8 cellular contexts compared by ENCODE assay signal in the genomic region with DNA sequence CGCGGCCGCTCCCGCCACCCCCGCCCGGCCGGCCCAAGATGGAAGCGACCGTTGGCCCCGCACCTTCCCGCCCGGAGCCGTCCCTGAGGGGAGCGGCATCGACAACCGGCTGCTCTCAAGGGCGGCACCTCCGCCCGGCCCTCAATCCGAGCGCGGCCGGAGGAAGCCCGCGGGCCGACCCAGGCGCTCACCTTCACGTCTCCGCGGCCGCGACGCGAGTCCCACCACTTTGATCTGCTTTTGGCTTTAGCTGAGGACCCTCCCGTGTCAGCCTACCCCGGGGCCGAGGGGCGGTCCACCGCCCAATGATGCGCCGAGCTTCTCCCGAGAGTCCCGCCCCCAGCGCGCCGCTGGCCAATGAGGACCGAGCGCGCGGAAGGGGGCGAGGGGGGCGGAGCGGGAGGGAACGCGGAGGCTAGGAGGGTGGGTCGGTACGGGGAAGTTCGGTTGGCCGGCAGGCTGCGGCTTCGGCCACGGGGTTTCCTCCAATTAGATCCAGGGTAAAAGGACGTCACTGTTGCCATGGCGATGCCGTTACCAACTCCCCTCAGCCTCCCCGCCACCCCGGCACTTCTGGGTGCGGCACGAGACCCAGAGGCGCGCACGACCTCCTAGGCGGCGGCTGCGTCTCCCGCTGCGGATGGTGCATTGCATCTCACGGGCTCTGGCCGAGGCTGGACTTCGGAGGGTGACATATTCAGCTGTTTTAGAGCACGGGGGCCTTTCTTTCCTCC. TPM values are rescaled to one million over a fixed set of nuclear protein-coding genes. Genes with fewer than 3 reads are reported as not detected.
A peak's percentile ranks its signal among the peaks of the same experiment; 100 is the strongest.
DNase-seq lines count a peak whose midpoint lies in the region; ATAC-seq and TF ChIP-seq lines count a peak whose summit lies in the region.

A gene (minus strand): TSS at position 248 of the 734 bp plus-strand sequence. CDS start 545 bp downstream, outside the sequence.

- H3K27me3 ChIP-seq in KMS-11 (ENCODE audit: insufficient read depth, low read depth) (no peaks in the 10 kb centered on the region), Peyer's patch (no peaks in the 10 kb centered on the region), muscle layer of colon (ENCODE audit: control insufficient read depth in 1 of 2, insufficient read depth in 2 of 2, low read length in 2 of 2) (no peaks in the 10 kb centered on the region)

- peak within 1 kb of the TSS; percentile 97 for H3K4me2 ChIP-seq in KMS-11

- peak; percentile 95 for ATAC-seq in GM21737 (IDR thresholded peaks at IDR 0.05; ENCODE audit: unreplicated experiment)
- peak; percentile 97 for ATAC-seq in esophagus mucosa

- H3K9ac ChIP-seq in KMS-11: peak within 1 kb of the TSS; percentile 83
- peak within 1 kb of the TSS; percentile 52 for H3K9ac ChIP-seq in muscle layer of colon (ENCODE audit: low read length)

- peak within 1 kb of the TSS; percentile 79 for H2AFZ ChIP-seq in KMS-11 (ENCODE audit: low read depth)

- no peaks in the 10 kb centered on the region for H3K9me3 ChIP-seq in Peyer's patch
- no peaks in the 10 kb centered on the region for H3K9me3 ChIP-seq in muscle layer of colon (ENCODE audit: low read length)

- H3K36me3 ChIP-seq in KMS-11 (ENCODE audit: insufficient read depth): peaks cover 9% of the 10 kb centered on the region; the same call in 1 of the 2 replicates
- no peaks in the 10 kb centered on the region for H3K36me3 ChIP-seq in Peyer's patch
- H3K36me3 ChIP-seq in muscle layer of colon (ENCODE audit: insufficient read depth, low read length): peaks cover 11% of the 10 kb centered on the region

- peaks cover 44% of the 10 kb centered on the region for H3K79me2 ChIP-seq in KMS-11 (ENCODE audit: insufficient read depth, low read depth)

- H3K27ac ChIP-seq in KMS-11 (peak within 1 kb of the TSS; percentile 80), Peyer's patch (peak within 1 kb of the TSS; percentile 91 to 97 (median 96)), muscle layer of colon (ENCODE audit: low read depth, low read length) (peak within 1 kb of the TSS; percentile 91)

- DNase-seq in DMS53 treated with DMSO at 0.1 percent for 48 hours (lab: John Stamatoyannopoulos, UW; ENCODE audit: unreplicated experiment) (peak; percentile 89), Peyer's patch (peak; percentile 97 to 100 (median 99))
- DNase-seq in activated T-cell treated with anti-CD3 and anti-CD28 coated beads, Interleukin-2, amount 50 U/mL, for 48 hours: peak; percentile 98
- DNase-seq in stimulated activated CD8-positive, alpha-beta memory T cell treated with anti-CD3 and anti-CD28 coated beads, Interleukin-7, amount 100 ng/mL, for 24 hours (ENCODE audit: low read depth): peak; percentile 93

- TF ChIP-seq POLR2A in Peyer's patch (IDR thresholded peaks at IDR 0.05): peak; percentile 89 to 91

- peaks cover 40% of the 10 kb centered on the region for H4K20me1 ChIP-seq in KMS-11 (ENCODE audit: insufficient read depth)

- H3K4me3 ChIP-seq in KMS-11 (IDR thresholded peaks at IDR 0.05; ENCODE audit: insufficient read depth, low read depth, low read length): peak within 1 kb of the TSS; percentile 57
- peak within 1 kb of the TSS; percentile 77 to 97 (median 87) for H3K4me3 ChIP-seq in Peyer's patch
- peak within 1 kb of the TSS; percentile 79 to 88 for H3K4me3 ChIP-seq in muscle layer of colon (ENCODE audit: low read depth in 1 of 2, low read length in 2 of 2)

- H3K4me1 ChIP-seq in KMS-11 (ENCODE audit: low read depth, poor library complexity, severe bottlenecking) (peaks cover 43% of the 10 kb centered on the region), Peyer's patch (peaks cover 0 to 33% (median 5%) of the 10 kb centered on the region in 4 donors), muscle layer of colon (ENCODE audit: insufficient read depth, low read length) (peaks cover 41% of the 10 kb centered on the region)

- TF ChIP-seq CTCF in KMS-11 (conservative IDR thresholded peaks at IDR 0.05; ENCODE audit: low read depth, low read length) (no peak), Peyer's patch (IDR thresholded peaks at IDR 0.05) (no peak)

RNA-seq across cellular contexts. Expression of the gene that starts here (rescaled TPM):
- total RNA-seq in Peyer's patch: 100 to 1,000 TPM in 3 of 4 donors, 10 to 100 TPM in 1; 76.9 to 155 (median 114) TPM
- total RNA-seq in esophagus mucosa: 392 TPM

Comparison
In these comparisons a context has a peak if more than half of its experiments do, and no peak if none do; other contexts are left out.
1. Peak in every context shown above with its lines: DNase-seq, ATAC-seq, H3K4me3 ChIP-seq and H3K27ac ChIP-seq.